Comparison of ENCODE assay signal across 25 cellular contexts in the genomic region with DNA sequence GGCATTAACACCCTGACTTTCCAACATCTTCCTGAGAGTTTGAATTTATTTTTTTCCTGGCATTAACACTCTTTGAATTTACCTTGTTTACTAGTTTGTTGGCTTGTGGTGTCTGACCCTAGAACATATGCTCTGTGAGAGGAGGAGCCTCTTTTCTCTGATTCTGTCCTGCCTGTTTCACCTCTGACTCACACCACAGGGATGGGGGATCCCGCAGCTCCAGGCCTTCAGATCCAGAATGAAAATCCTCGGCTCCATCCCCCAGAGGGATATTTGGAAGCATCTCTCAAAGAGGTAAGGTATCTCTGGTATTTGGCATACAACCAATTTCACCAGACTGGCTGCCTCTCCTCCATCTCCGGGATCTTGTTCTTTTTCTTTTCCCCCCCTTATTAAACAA.
DNase-seq lines count a peak whose midpoint lies in the region; ATAC-seq, FAIRE-seq and TF ChIP-seq lines count a peak whose summit lies in the region.
"Had no signal": no experiment of that assay in that cellular context is flagged by ENCODE, and none has a peak within 500 bp of the region (broad histone marks: within the 10 kb centered on the region; RNA-seq: fewer than 3 reads in every experiment).

No MANE protein-coding gene starts in this region.

- no peaks in the 10 kb centered on the region for H3K4me1 Mint-ChIP-seq in endothelial cell (ENCODE audit: unreplicated experiment)
- H3K4me1 Mint-ChIP-seq: activated CD4-positive, alpha-beta memory T cell treated with anti-CD3 and anti-CD28 coated beads, Interleukin-2, amount 10 ng/mL, durations not matched to agents 7 days and 5 days; CD4-positive, CD25-positive, alpha-beta regulatory T cell; neural progenitor cell; stimulated activated effector memory CD8-positive, alpha-beta T cell treated with anti-CD3 and anti-CD28 coated beads, Interleukin-12 subunit alpha, Interleukin-12 subunit beta, amount 100 ng/mL, for 72 hours had no signal

- no peak overlapping the region for H3K14ac ChIP-seq in mesenchymal stem cell (ENCODE audit: low read length in 2 of 2)

- no peaks in the 10 kb centered on the region for H3K9me3 Mint-ChIP-seq in endothelial cell (ENCODE audit: unreplicated experiment)

- H2BK15ac ChIP-seq in mesenchymal stem cell (ENCODE audit: low read depth, poor library complexity, severe bottlenecking) = no peak overlapping the region

- H2BK120ac ChIP-seq in mesenchymal stem cell (ENCODE audit: low read depth, low read length) = no peak overlapping the region

- no peak overlapping the region for H3K27ac Mint-ChIP-seq in endothelial cell (ENCODE audit: unreplicated experiment)
- H3K27ac Mint-ChIP-seq: activated CD4-positive, alpha-beta memory T cell treated with anti-CD3 and anti-CD28 coated beads, Interleukin-2, amount 10 ng/mL, durations not matched to agents 7 days and 5 days; CD4-positive, CD25-positive, alpha-beta regulatory T cell; neural progenitor cell; stimulated activated effector memory CD8-positive, alpha-beta T cell treated with anti-CD3 and anti-CD28 coated beads, Interleukin-12 subunit alpha, Interleukin-12 subunit beta, amount 100 ng/mL, for 72 hours had no signal

- no peak overlapping the region for H3K4ac ChIP-seq in mesenchymal stem cell (ENCODE audit: low read depth in 1 of 2, low read length in 2 of 2)

- H2AK5ac ChIP-seq in mesenchymal stem cell (ENCODE audit: low read length, severe bottlenecking) = no peak overlapping the region

- peaks cover 13% of the 10 kb centered on the region for H3K4me1 ChIP-seq in mesenchymal stem cell (ENCODE audit: control insufficient read depth, insufficient read depth, low read depth, low read length)
- H3K4me1 ChIP-seq: adrenal gland, neural progenitor cell, suprapubic skin, uterus had no signal

- no peak for TF ChIP-seq CTCF in astrocyte of the cerebellum (IDR thresholded peaks at IDR 0.05; ENCODE audit: low read depth, low read length, missing control alignments)
- no peak for TF ChIP-seq CTCF in endothelial cell (IDR thresholded peaks at IDR 0.05; ENCODE audit: unreplicated experiment)

- no peak for FAIRE-seq in HTR-8/SVneo (lab: Jason Lieb, UNC)
- FAIRE-seq: GM19239, RCC 7860 had no signal

- peaks cover 15% of the 10 kb centered on the region for H3K79me1 ChIP-seq in mesenchymal stem cell (replicated peaks; ENCODE audit: low read length, poor library complexity, severe bottlenecking)

- H3K36me3 ChIP-seq in mesenchymal stem cell (ENCODE audit: control insufficient read depth in 1 of 2, insufficient read depth in 2 of 2, low read depth in 1 of 2, low read length in 2 of 2) = no peaks in the 10 kb centered on the region
- H3K36me3 ChIP-seq: adrenal gland, neural progenitor cell, suprapubic skin, uterus had no signal

- in situ Hi-C loops in astrocyte of the cerebellum (cut with HindIII; ENCODE audit: low sequenced_read_pairs) = no loop called here

- no peak overlapping the region for H2BK12ac ChIP-seq in mesenchymal stem cell (ENCODE audit: low read length in 2 of 2)

- H4K91ac ChIP-seq in mesenchymal stem cell (ENCODE audit: low read length) = no peak overlapping the region

- WGBS in mesenchymal stem cell = 60% methylated on average over 2 of the region's 3 CpGs

- no peak overlapping the region for H3K9ac ChIP-seq in mesenchymal stem cell (ENCODE audit: low read length)
- H3K9ac ChIP-seq: neural progenitor cell had no signal

- no peak overlapping the region for H2BK5ac ChIP-seq in mesenchymal stem cell (ENCODE audit: low read depth, low read length, poor library complexity, severe bottlenecking)

- no peaks in the 10 kb centered on the region for H3K27me3 ChIP-seq in mesenchymal stem cell (ENCODE audit: control insufficient read depth in 1 of 2, insufficient read depth in 1 of 2, low read length in 2 of 2)
- H3K27me3 ChIP-seq: adrenal gland, neural progenitor cell, suprapubic skin, uterus had no signal

- no peak overlapping the region for H4K8ac ChIP-seq in mesenchymal stem cell (ENCODE audit: low read length)

- H3K4me3 Mint-ChIP-seq in endothelial cell (ENCODE audit: unreplicated experiment) = no peak overlapping the region
- H3K4me3 Mint-ChIP-seq: activated CD4-positive, alpha-beta memory T cell treated with anti-CD3 and anti-CD28 coated beads, Interleukin-2, amount 10 ng/mL, durations not matched to agents 7 days and 5 days; CD4-positive, CD25-positive, alpha-beta regulatory T cell; neural progenitor cell; stimulated activated effector memory CD8-positive, alpha-beta T cell treated with anti-CD3 and anti-CD28 coated beads, Interleukin-12 subunit alpha, Interleukin-12 subunit beta, amount 100 ng/mL, for 72 hours had no signal

- no peaks in the 10 kb centered on the region for H3K9me3 ChIP-seq in mesenchymal stem cell (ENCODE audit: control insufficient read depth, low read length)
- H3K9me3 ChIP-seq: adrenal gland, suprapubic skin, uterus had no signal

- no peak overlapping the region for H3K4me3 ChIP-seq in astrocyte of the cerebellum (ENCODE audit: low read depth, low read length)
- no peak overlapping the region for H3K4me3 ChIP-seq in mesenchymal stem cell (ENCODE audit: insufficient read depth in 1 of 2, low read depth in 1 of 2, low read length in 2 of 2)
- H3K4me3 ChIP-seq: adrenal gland, neural progenitor cell, suprapubic skin, uterus had no signal

- H3K4me2 ChIP-seq in mesenchymal stem cell (ENCODE audit: low read length, poor library complexity, severe bottlenecking) = no peak overlapping the region
- H3K4me2 ChIP-seq: neural progenitor cell had no signal

- H3K36me3 Mint-ChIP-seq in endothelial cell (ENCODE audit: low read depth, unreplicated experiment) = no peaks in the 10 kb centered on the region
- H3K36me3 Mint-ChIP-seq: CD4-positive, CD25-positive, alpha-beta regulatory T cell; neural progenitor cell; stimulated activated effector memory CD8-positive, alpha-beta T cell treated with anti-CD3 and anti-CD28 coated beads, Interleukin-12 subunit alpha, Interleukin-12 subunit beta, amount 100 ng/mL, for 72 hours had no signal

- H3K27ac ChIP-seq in mesenchymal stem cell (ENCODE audit: low read length, poor library complexity, severe bottlenecking) = no peak overlapping the region
- H3K27ac ChIP-seq: adrenal gland, neural progenitor cell, suprapubic skin, uterus had no signal

- no peak overlapping the region for H2AFZ ChIP-seq in mesenchymal stem cell (ENCODE audit: low read depth, low read length)
- H2AFZ ChIP-seq: neural progenitor cell had no signal

- H3K27me3 Mint-ChIP-seq in endothelial cell (ENCODE audit: unreplicated experiment) = peaks cover 2% of the 10 kb centered on the region
- H3K27me3 Mint-ChIP-seq: activated CD4-positive, alpha-beta memory T cell treated with anti-CD3 and anti-CD28 coated beads, Interleukin-2, amount 10 ng/mL, durations not matched to agents 7 days and 5 days; CD4-positive, CD25-positive, alpha-beta regulatory T cell had no signal

- DNase-seq in AG20443 (ENCODE audit: low spot score) (peak; percentile 33), HTR-8/SVneo (ENCODE audit: insufficient read length, low spot score) (peak; percentile 23), astrocyte of the cerebellum (ENCODE audit: low read depth) (peak; percentile 12), mesenchymal stem cell (peak; percentile 12), endothelial cell (ENCODE audit: low spot score) (no peak), amniotic stem cell (lab: John Stamatoyannopoulos, UW) (no peak)
- DNase-seq in activated effector memory CD4-positive, alpha-beta T cell treated with anti-CD3 and anti-CD28 coated beads, Interleukin-2, amount 50 U/mL, for 16 hours = no peak
- DNase-seq: activated CD4-positive, alpha-beta memory T cell treated with anti-CD3 and anti-CD28 coated beads, Interleukin-2, amount 10 ng/mL, durations not matched to agents 7 days and 5 days; activated CD4-positive, CD25-positive, alpha-beta regulatory T cell; activated gamma-delta T cell treated with Interleukin-2 at 50 U/mL for 16 hours; adrenal gland; CD4-positive, CD25-positive, alpha-beta regulatory T cell; dermis blood vessel endothelial cell; DMS153; NCI-H1436; NCI-H510A; stimulated activated CD4-positive, alpha-beta T cell treated with anti-CD3 and anti-CD28 coated beads, Interleukin-2, amount 100 ng/mL, for 24 hours; T-helper 9 cell; uterus had no signal

- no peak overlapping the region for H3K18ac ChIP-seq in mesenchymal stem cell (ENCODE audit: low read depth in 1 of 2, low read length in 2 of 2)

- ATAC-seq in HG02763 (IDR thresholded peaks at IDR 0.05; ENCODE audit: unreplicated experiment) = no peak
- ATAC-seq: stimulated activated effector memory CD8-positive, alpha-beta T cell treated with anti-CD3 and anti-CD28 coated beads, Interleukin-12 subunit alpha, Interleukin-12 subunit beta, amount 100 ng/mL, for 72 hours had no signal

- H3K23ac ChIP-seq in mesenchymal stem cell (ENCODE audit: low read length in 2 of 2) = no peak overlapping the region

Comparison
In these comparisons a context has a peak if more than half of its experiments do, and no peak if none do; other contexts are left out.
1. DNase-seq: peak in AG20443 (single experiment), HTR-8/SVneo (single experiment), astrocyte of the cerebellum (single experiment) and mesenchymal stem cell (single experiment); none in endothelial cell (single experiment), activated effector memory CD4-positive, alpha-beta T cell treated with anti-CD3 and anti-CD28 coated beads, Interleukin-2, amount 50 U/mL, for 16 hours (single experiment) and amniotic stem cell (single experiment).